Comparison of ENCODE assay signal across 2 cellular contexts in genomic region chr2:10129490-10129889, GRCh38.
TF ChIP-seq lines count a peak whose summit lies in the region.

No MANE protein-coding gene starts in this region.

TF ChIP-seq in SK-N-SH, 30 proteins besides CTCF, POLR2A, EP300 and RAD21:
- TF ChIP-seq EZH2phosphoT487 (IDR thresholded peaks at IDR 0.05; ENCODE audit: borderline replicate concordance, low read depth), result no peak
- no peak for TF ChIP-seq USF2 (IDR thresholded peaks at IDR 0.05; ENCODE audit: borderline replicate concordance, low read depth, low read length)
- no peak for TF ChIP-seq JUND (IDR thresholded peaks at IDR 0.05)
- TF ChIP-seq FOXM1 (IDR thresholded peaks at IDR 0.05; ENCODE audit: low read depth), result no peak
- TF ChIP-seq POLR2AphosphoS5 (IDR thresholded peaks at IDR 0.05; ENCODE audit: low read depth, low read length), result no peak
- no peak for TF ChIP-seq TEAD4 (IDR thresholded peaks at IDR 0.05; ENCODE audit: borderline replicate concordance, insufficient read depth)
- no peak for TF ChIP-seq USF1 (IDR thresholded peaks at IDR 0.05; ENCODE audit: borderline replicate concordance, low read depth)
- TF ChIP-seq TCF12 (IDR thresholded peaks at IDR 0.05), result no peak
- TF ChIP-seq ZBTB33 (IDR thresholded peaks at IDR 0.05; ENCODE audit: borderline replicate concordance, low read depth), result no peak
- TF ChIP-seq SMC3 (IDR thresholded peaks at IDR 0.05; ENCODE audit: low read depth, low read length), result no peak
- no peak for TF ChIP-seq MAX (IDR thresholded peaks at IDR 0.05; ENCODE audit: low read depth)
- TF ChIP-seq REST (IDR thresholded peaks at IDR 0.05; ENCODE audit: low read depth, low read length), result no peak
- TF ChIP-seq SIN3A (IDR thresholded peaks at IDR 0.05; ENCODE audit: borderline replicate concordance, low read depth, low read length), result no peak
- no peak for TF ChIP-seq NFIC (IDR thresholded peaks at IDR 0.05; ENCODE audit: borderline replicate concordance)
- TF ChIP-seq RXRA (IDR thresholded peaks at IDR 0.05; ENCODE audit: borderline replicate concordance, low read depth), result no peak
- TF ChIP-seq MXI1 (IDR thresholded peaks at IDR 0.05; ENCODE audit: low read depth, low read length), result no peak
- TF ChIP-seq TAF1 (IDR thresholded peaks at IDR 0.05; ENCODE audit: borderline replicate concordance, low read depth, low read length), result no peak
- TF ChIP-seq YY1 (IDR thresholded peaks at IDR 0.05; ENCODE audit: low read depth), result no peak
TF ChIP-seq in SK-N-SH: peak in this region for 0.

TF ChIP-seq in SK-N-SH treated with all-trans-retinoic acid at 6 μM for 48 hours, 23 proteins besides CTCF, POLR2A, EP300 and RAD21 (continued from another document):
- no peak for TF ChIP-seq ISL1 (CRISPR knock-in tag; IDR thresholded peaks at IDR 0.05)
- no peak for TF ChIP-seq CSDC2 (CRISPR knock-in tag; IDR thresholded peaks at IDR 0.05)
- TF ChIP-seq PATZ1 (CRISPR knock-in tag; IDR thresholded peaks at IDR 0.05; ENCODE audit: borderline replicate concordance), result no peak
- no peak for TF ChIP-seq ZFP3 (CRISPR knock-in tag; IDR thresholded peaks at IDR 0.05)
- no peak for TF ChIP-seq ZNF70 (CRISPR knock-in tag; IDR thresholded peaks at IDR 0.05)
- no peak for TF ChIP-seq TOX (CRISPR knock-in tag; IDR thresholded peaks at IDR 0.05; ENCODE audit: borderline replicate concordance)
- no peak for TF ChIP-seq CSRNP3 (CRISPR knock-in tag; IDR thresholded peaks at IDR 0.05)
- no peak for TF ChIP-seq TSHZ2 (CRISPR knock-in tag; IDR thresholded peaks at IDR 0.05)
- no peak for TF ChIP-seq ZNF565 (CRISPR knock-in tag; conservative IDR thresholded peaks at IDR 0.05; ENCODE audit: low read depth)
- TF ChIP-seq ZFP30 (CRISPR knock-in tag; IDR thresholded peaks at IDR 0.05), result no peak
